21 cellular contexts compared by ENCODE assay signal in genomic region chr4:64780664-64781063, GRCh38.
A peak's percentile ranks its signal among the peaks of the same experiment; 100 is the strongest.
DNase-seq lines count a peak whose midpoint lies in the region; ATAC-seq, FAIRE-seq and TF ChIP-seq lines count a peak whose summit lies in the region.
"Had no signal": no experiment of that assay in that cellular context is flagged by ENCODE, and none has a peak within 500 bp of the region (broad histone marks: within the 10 kb centered on the region; RNA-seq: fewer than 3 reads in every experiment).

No MANE protein-coding gene starts in this region.

- H3K18ac ChIP-seq in IMR-90 (ENCODE audit: low read depth, low read length), result no peak overlapping the region

- no peak overlapping the region for H3K27ac Mint-ChIP-seq in MCF 10A (ENCODE audit: low read depth, unreplicated experiment)
- no peak overlapping the region for H3K27ac Mint-ChIP-seq in activated T-cell treated with anti-CD3 and anti-CD28 coated beads, Interleukin-2, amount 50 U/mL, for 24 hours
- H3K27ac Mint-ChIP-seq: CD8-positive, alpha-beta memory T cell; IgD-negative memory B cell had no signal

- no peaks in the 10 kb centered on the region for H3K36me3 ChIP-seq in breast epithelium
- H3K36me3 ChIP-seq in IMR-90 (ENCODE audit: control insufficient read depth, insufficient read depth, low read length), result no peaks in the 10 kb centered on the region
- H3K36me3 ChIP-seq in K562 (ENCODE audit: control insufficient read depth, insufficient read depth, low read length), result no peaks in the 10 kb centered on the region
- no peaks in the 10 kb centered on the region for H3K36me3 ChIP-seq in PC-3 (ENCODE audit: low read depth, low read length)

- no peak for TF ChIP-seq POLR2A in breast epithelium (IDR thresholded peaks at IDR 0.05)
- no peak for TF ChIP-seq POLR2A in IMR-90 (IDR thresholded peaks at IDR 0.05; ENCODE audit: low read depth, low read length)
- TF ChIP-seq POLR2A in K562 (conservative IDR thresholded peaks at IDR 0.05), result no peak

- no peak overlapping the region for H4K5ac ChIP-seq in IMR-90 (ENCODE audit: low read depth, low read length)

- no peak overlapping the region for H2BK5ac ChIP-seq in IMR-90 (ENCODE audit: low read depth, low read length, poor library complexity, severe bottlenecking)

- H3K9me3 ChIP-seq in breast epithelium (no peaks in the 10 kb centered on the region), IMR-90 (ENCODE audit: control insufficient read depth, insufficient read depth, low read length) (no peaks in the 10 kb centered on the region), K562 (replicated peaks; ENCODE audit: control insufficient read depth, insufficient read depth, low read depth, low read length) (no peaks in the 10 kb centered on the region), PC-3 (ENCODE audit: low read length) (no peaks in the 10 kb centered on the region)

- POLR2A ChIA-PET in MCF 10A (lab: Yijun Ruan, JAX) (no interaction called here), IMR-90 (lab: Charles Lee; ENCODE audit: unreplicated experiment) (no interaction called here), K562 (lab: Yijun Ruan, JAX) (no interaction called here), PC-3 (lab: Charles Lee; ENCODE audit: unreplicated experiment) (interaction anchor here (0.6 kb wide), 1 partner anchor 124 kb away, joined by 3 read pairs; no protein-coding TSS in a partner anchor)

- no peaks in the 10 kb centered on the region for H3K4me1 Mint-ChIP-seq in MCF 10A (ENCODE audit: insufficient read depth, unreplicated experiment)
- H3K4me1 Mint-ChIP-seq in activated T-cell treated with anti-CD3 and anti-CD28 coated beads, Interleukin-2, amount 50 U/mL, for 24 hours (ENCODE audit: low read depth), result no peaks in the 10 kb centered on the region
- H3K4me1 Mint-ChIP-seq: CD8-positive, alpha-beta memory T cell; IgD-negative memory B cell had no signal

- no peak overlapping the region for H3K4me3 Mint-ChIP-seq in MCF 10A (ENCODE audit: unreplicated experiment)
- H3K4me3 Mint-ChIP-seq in activated T-cell treated with anti-CD3 and anti-CD28 coated beads, Interleukin-2, amount 50 U/mL, for 24 hours, result no peak overlapping the region
- H3K4me3 Mint-ChIP-seq: CD8-positive, alpha-beta memory T cell; IgD-negative memory B cell had no signal

- H3K79me2 ChIP-seq in K562 (ENCODE audit: control insufficient read depth, insufficient read depth, low read length) (no peaks in the 10 kb centered on the region), PC-3 (ENCODE audit: low read length) (no peaks in the 10 kb centered on the region)

- intact Hi-C loops in MCF 10A (cut with micrococcal nuclease), result loop anchor here (2.0 to 5.0 kb wide), 4 partner anchors 163 to 1908 kb away; no protein-coding TSS in a partner anchor
- intact Hi-C loops in breast epithelium (cut with DNase I; ENCODE audit: low total_unique reads), result no loop called here
- intact Hi-C loops in IMR-90 (cut with micrococcal nuclease), result no loop called here
- intact Hi-C loops in K562 (cut with micrococcal nuclease), result no loop called here
- intact Hi-C loops in PC-3 (cut with micrococcal nuclease), result loop anchor here (1.0 to 5.0 kb wide), 5 partner anchors 63 to 887 kb away; no protein-coding TSS in a partner anchor

- no peak overlapping the region for H3K23ac ChIP-seq in IMR-90 (ENCODE audit: low read depth, low read length)

- H3K27me3 ChIP-seq in breast epithelium (no peaks in the 10 kb centered on the region), IMR-90 (ENCODE audit: control insufficient read depth, insufficient read depth, low read length) (no peaks in the 10 kb centered on the region), K562 (ENCODE audit: control insufficient read depth in 2 of 2, insufficient read depth in 2 of 2, low read length in 2 of 2) (no peaks in the 10 kb centered on the region), PC-3 (ENCODE audit: low read length) (no peaks in the 10 kb centered on the region)

- H3K4me3 ChIP-seq in breast epithelium (no peak overlapping the region), IMR-90 (ENCODE audit: insufficient read depth, low read depth, low read length) (no peak overlapping the region), K562 (no peak overlapping the region), PC-3 (ENCODE audit: low read length) (no peak overlapping the region)
- H3K4me3 ChIP-seq: SK-N-MC had no signal

- H3K9me1 ChIP-seq in IMR-90 (ENCODE audit: insufficient read depth, low read length) (no peaks in the 10 kb centered on the region), K562 (ENCODE audit: control insufficient read depth, insufficient read depth, low read length) (no peaks in the 10 kb centered on the region)

- no peaks in the 10 kb centered on the region for H3K27me3 Mint-ChIP-seq in MCF 10A (ENCODE audit: insufficient read depth, unreplicated experiment)
- no peaks in the 10 kb centered on the region for H3K27me3 Mint-ChIP-seq in activated T-cell treated with anti-CD3 and anti-CD28 coated beads, Interleukin-2, amount 50 U/mL, for 24 hours
- H3K27me3 Mint-ChIP-seq: CD8-positive, alpha-beta memory T cell; IgD-negative memory B cell had no signal

- H4K91ac ChIP-seq in IMR-90 (ENCODE audit: insufficient read depth, low read depth, low read length), result no peak overlapping the region

- ATAC-seq in IMR-90 (ENCODE audit: low read depth), result no peak
- no peak for ATAC-seq in K562
- no peak for ATAC-seq in PC-3
- ATAC-seq in HG03139 (IDR thresholded peaks at IDR 0.05; ENCODE audit: unreplicated experiment), result no peak

- H3K56ac ChIP-seq in IMR-90 (ENCODE audit: extremely low read depth, insufficient read depth, low read length), result no peak overlapping the region

- TF ChIP-seq CTCF in MCF 10A (IDR thresholded peaks at IDR 0.05; ENCODE audit: unreplicated experiment), result no peak
- TF ChIP-seq CTCF in breast epithelium (IDR thresholded peaks at IDR 0.05), result no peak
- TF ChIP-seq CTCF in IMR-90 (conservative IDR thresholded peaks at IDR 0.05; ENCODE audit: low read depth, low read length), result no peak
- TF ChIP-seq CTCF in K562 (IDR thresholded peaks at IDR 0.05 in 2 of 3, conservative IDR thresholded peaks at IDR 0.05 in 1 of 3; ENCODE audit: insufficient read depth in 2 of 3, low read depth in 1 of 3, low read length in 3 of 3), result no peak
- TF ChIP-seq CTCF in PC-3 (conservative IDR thresholded peaks at IDR 0.05; ENCODE audit: low read depth, low read length), result no peak

- H2BK120ac ChIP-seq in IMR-90 (ENCODE audit: low read depth, low read length), result no peak overlapping the region

- H2AFZ ChIP-seq in IMR-90 (replicated peaks; ENCODE audit: low read length, poor library complexity) (no peak overlapping the region), K562 (ENCODE audit: low read depth, low read length) (no peak overlapping the region), PC-3 (ENCODE audit: low read length) (no peak overlapping the region; the same call in 1 of the 2 replicates)

- no peak for TF ChIP-seq EP300 in K562 (IDR thresholded peaks at IDR 0.05; ENCODE audit: low read length)

- TF ChIP-seq RAD21 in IMR-90 (IDR thresholded peaks at IDR 0.05; ENCODE audit: low read length), result no peak
- TF ChIP-seq RAD21 in K562 (CRISPR knock-in tag; conservative IDR thresholded peaks at IDR 0.05 in 1 of 2, IDR thresholded peaks at IDR 0.05 in 1 of 2), result no peak

- H2BK15ac ChIP-seq in IMR-90 (ENCODE audit: low read depth, low read length), result no peak overlapping the region

- H3K4ac ChIP-seq in IMR-90 (ENCODE audit: low read depth, low read length), result no peak overlapping the region

- H3K14ac ChIP-seq in IMR-90 (replicated peaks; ENCODE audit: low read depth, low read length), result no peak overlapping the region

- H3K79me1 ChIP-seq in IMR-90 (ENCODE audit: low read depth in 1 of 2, low read length in 2 of 2), result no peaks in the 10 kb centered on the region

- H2BK20ac ChIP-seq in IMR-90 (ENCODE audit: low read depth, low read length), result no peak overlapping the region

- CTCF ChIA-PET in MCF 10A (lab: Yijun Ruan, JAX) (interaction anchor here (0.9 to 1.4 kb wide), 5 partner anchors 221 to 309 kb away, joined by 3 to 5 read pairs (median 4); no protein-coding TSS in a partner anchor), IMR-90 (lab: Yijun Ruan, JAX) (no interaction called here), K562 (lab: Yijun Ruan, JAX; ENCODE audit: low intra/inter-chr PET ratio) (no interaction called here), PC-3 (lab: Charles Lee) (no interaction called here)

- H3K9ac ChIP-seq in IMR-90 (ENCODE audit: low read depth, low read length), result no peak overlapping the region
- no peak overlapping the region for H3K9ac ChIP-seq in K562 (ENCODE audit: insufficient read depth in 1 of 2, low read depth in 2 of 2, low read length in 2 of 2)
- no peak overlapping the region for H3K9ac ChIP-seq in PC-3 (ENCODE audit: low read length)

- no peaks in the 10 kb centered on the region for H3F3A ChIP-seq in PC-3 (ENCODE audit: low read length, unreplicated experiment)

- dilution Hi-C loops in IMR-90 (cut with HindIII; ENCODE audit: low sequenced_read_pairs, unreplicated experiment), result no loop called here

- FAIRE-seq in K562 (lab: Jason Lieb, UNC), result no peak

- H2AK9ac ChIP-seq in IMR-90 (replicated peaks; ENCODE audit: low read depth, low read length, poor library complexity), result no peak overlapping the region

- H3K4me1 ChIP-seq in breast epithelium (no peaks in the 10 kb centered on the region), IMR-90 (ENCODE audit: control insufficient read depth, insufficient read depth, low read length) (no peaks in the 10 kb centered on the region), K562 (replicated peaks in 1 of 2; ENCODE audit: control insufficient read depth in 2 of 2, insufficient read depth in 2 of 2, low read length in 2 of 2) (no peaks in the 10 kb centered on the region), PC-3 (ENCODE audit: insufficient read depth, low read length) (peaks cover 9% of the 10 kb centered on the region)

- no peak overlapping the region for H4K8ac ChIP-seq in IMR-90 (ENCODE audit: low read depth in 2 of 2, low read length in 2 of 2)

- H3K27ac ChIP-seq in breast epithelium (no peak overlapping the region), IMR-90 (ENCODE audit: insufficient read depth, low read length) (no peak overlapping the region), K562 (ENCODE audit: extremely low read depth, low read depth, low read length) (no peak overlapping the region), PC-3 (ENCODE audit: low read length) (no peak overlapping the region)
- H3K27ac ChIP-seq: SK-N-MC had no signal

- no peaks in the 10 kb centered on the region for H3K9me3 Mint-ChIP-seq in MCF 10A (ENCODE audit: unreplicated experiment)
- no peaks in the 10 kb centered on the region for H3K9me3 Mint-ChIP-seq in activated T-cell treated with anti-CD3 and anti-CD28 coated beads, Interleukin-2, amount 50 U/mL, for 24 hours
- H3K9me3 Mint-ChIP-seq: IgD-negative memory B cell had no signal

- H3K9me2 ChIP-seq in PC-3 (replicated peaks; ENCODE audit: low read length), result no peaks in the 10 kb centered on the region

- no peak overlapping the region for H3K4me2 ChIP-seq in IMR-90 (ENCODE audit: low read depth, low read length)
- no peak overlapping the region for H3K4me2 ChIP-seq in K562 (ENCODE audit: insufficient read depth, low read length)
- H3K4me2 ChIP-seq in PC-3 (ENCODE audit: low read length), result no peak overlapping the region

- in situ Hi-C loops in IMR-90 (cut with MboI; ENCODE audit: low sequenced_read_pairs) (no loop called here), K562 (cut with MboI) (no loop called here)

- WGBS in IMR-90 (ENCODE audit: extremely low coverage in 2 of 2, insufficient read length in 1 of 2), 2 experiments, result no CpG with 5 or more reads among the region's 5 CpGs
- WGBS in K562 (ENCODE audit: insufficient coverage, low coverage, missing lambda C conversion rate), result 0% methylated on average over 5 of the region's 5 CpGs

- BruUV-seq in MCF 10A (replicated peaks; lab: Mats Ljungman, UMichigan) (no TSS peak), IMR-90 (replicated peaks; lab: Mats Ljungman, UMichigan) (no TSS peak), K562 (replicated peaks; lab: Mats Ljungman, UMichigan) (no TSS peak), PC-3 (replicated peaks; lab: Mats Ljungman, UMichigan) (no TSS peak)

- no peak overlapping the region for H2AK5ac ChIP-seq in IMR-90 (ENCODE audit: low read depth, low read length)

- H3K36me3 Mint-ChIP-seq in MCF 10A (ENCODE audit: insufficient read depth, unreplicated experiment), result no peaks in the 10 kb centered on the region
- H3K36me3 Mint-ChIP-seq in activated T-cell treated with anti-CD3 and anti-CD28 coated beads, Interleukin-2, amount 50 U/mL, for 24 hours (ENCODE audit: low read depth), result no peaks in the 10 kb centered on the region
- H3K36me3 Mint-ChIP-seq: CD8-positive, alpha-beta memory T cell; IgD-negative memory B cell had no signal

- DNase-seq in MCF 10A (ENCODE audit: unreplicated experiment) (peak; percentile 16), breast epithelium (ENCODE audit: low spot score in 2 of 2) (no peak), IMR-90 (no peak), K562 (ENCODE audit: extremely low read depth in 1 of 4, low spot score in 3 of 4) (no peak), PC-3 (no peak)
- no peak for DNase-seq in activated T-cell treated with anti-CD3 and anti-CD28 coated beads, Interleukin-2, amount 50 U/mL, for 24 hours
- DNase-seq: ACHN; C1 segment of cervical spinal cord; CD8-positive, alpha-beta memory T cell; GDM1; H7; Kasumi-1; MM.1S; NCI-H1092; NCI-H1694 treated with DMSO at 0.1 percent for 48 hours; NCI-H345; NCI-H526 treated with DMSO at 0.1 percent for 48 hours; OCI-M1 had no signal

- H4K20me1 ChIP-seq in IMR-90 (ENCODE audit: insufficient read depth, low read length) (no peaks in the 10 kb centered on the region), K562 (replicated peaks; ENCODE audit: control insufficient read depth, insufficient read depth, low read length) (no peaks in the 10 kb centered on the region), PC-3 (ENCODE audit: low read length) (no peaks in the 10 kb centered on the region)

Comparison
In these comparisons a context has a peak if more than half of its experiments do, and no peak if none do; other contexts are left out.
1. intact Hi-C loops: an anchor here in MCF 10A (2.0 to 5.0 kb wide) and PC-3 (1.0 to 5.0 kb wide); none called in breast epithelium, IMR-90 and K562.